Comparison of ENCODE assay signal across 1 cellular context in genomic region chr1:204692852-204693356, GRCh38.
TF ChIP-seq lines count a peak whose summit lies in the region.

No MANE protein-coding gene starts in this region.

TF ChIP-seq in K562, 482 proteins besides CTCF, POLR2A, EP300 and RAD21 (continued from another document and continues in another):
- TF ChIP-seq ZBTB11 (CRISPR knock-in tag; IDR thresholded peaks at IDR 0.05): no peak; a peak in 1 of 6 replicates
- TF ChIP-seq NFIC (IDR thresholded peaks at IDR 0.05): peak; percentile 40; the same call in 1 of the 2 replicates
- TF ChIP-seq ZBTB33 (CRISPR knock-in tag; IDR thresholded peaks at IDR 0.05): no peak
- TF ChIP-seq HMG20A (CRISPR knock-in tag; conservative IDR thresholded peaks at IDR 0.05): no peak
- TF ChIP-seq ERF (CRISPR knock-in tag; IDR thresholded peaks at IDR 0.05): no peak
- TF ChIP-seq RBBP5 (IDR thresholded peaks at IDR 0.05; ENCODE audit: borderline replicate concordance, insufficient read depth, low read length, poor library complexity, severe bottlenecking): no peak
- TF ChIP-seq ZBTB9 (CRISPR knock-in tag; IDR thresholded peaks at IDR 0.05): peak; percentile 32; the same call in 1 of the 2 replicates
- TF ChIP-seq RBM17 (IDR thresholded peaks at IDR 0.05; ENCODE audit: borderline replicate concordance, low read depth, low read length): no peak
- no peak for TF ChIP-seq ZNF277 (CRISPR knock-in tag; IDR thresholded peaks at IDR 0.05; ENCODE audit: borderline replicate concordance)
- TF ChIP-seq ZNF766 (CRISPR knock-in tag; conservative IDR thresholded peaks at IDR 0.05): no peak
- TF ChIP-seq BRD4 (IDR thresholded peaks at IDR 0.05): no peak
- no peak for TF ChIP-seq MXI1 (IDR thresholded peaks at IDR 0.05; ENCODE audit: low read depth, low read length)
- no peak for TF ChIP-seq ADNP (tag; IDR thresholded peaks at IDR 0.05)
- TF ChIP-seq HBP1 (CRISPR knock-in tag; IDR thresholded peaks at IDR 0.05): peak; percentile 93; the same call in 1 of the 2 replicates
- TF ChIP-seq KLF6 (CRISPR knock-in tag; IDR thresholded peaks at IDR 0.05; ENCODE audit: borderline replicate concordance): no peak
- no peak for TF ChIP-seq HOXB6 (CRISPR knock-in tag; IDR thresholded peaks at IDR 0.05; ENCODE audit: borderline replicate concordance)
- no peak for TF ChIP-seq DNMT1 (IDR thresholded peaks at IDR 0.05)
- TF ChIP-seq TOE1 (IDR thresholded peaks at IDR 0.05; ENCODE audit: borderline replicate concordance): peak; percentile 94
- TF ChIP-seq TOE1 (CRISPR knock-in tag; IDR thresholded peaks at IDR 0.05; ENCODE audit: borderline replicate concordance, low read depth): no peak
- TF ChIP-seq ZBTB26 (CRISPR knock-in tag; IDR thresholded peaks at IDR 0.05): peak; percentile 83; the same call in 1 of the 2 replicates
- no peak for TF ChIP-seq TFE3 (CRISPR knock-in tag; IDR thresholded peaks at IDR 0.05)
- 0 out of 2 replicates have a peak, but pooled peaks have one; percentile 69 for TF ChIP-seq SMARCA4 (IDR thresholded peaks at IDR 0.05)
- TF ChIP-seq TCF7 (IDR thresholded peaks at IDR 0.05; ENCODE audit: borderline replicate concordance): no peak
- no peak for TF ChIP-seq ZNF589 (CRISPR knock-in tag; IDR thresholded peaks at IDR 0.05; ENCODE audit: low read depth)
- peak; percentile 65; the same call in 1 of the 2 replicates for TF ChIP-seq NR2C1 (IDR thresholded peaks at IDR 0.05)
- TF ChIP-seq NR2C1 (tag; IDR thresholded peaks at IDR 0.05): peak; percentile 75
- no peak for TF ChIP-seq POLR2AphosphoS5 (IDR thresholded peaks at IDR 0.05; ENCODE audit: control insufficient read depth, insufficient read depth, low read depth, low read length)
- TF ChIP-seq ZNF609 (CRISPR knock-in tag; IDR thresholded peaks at IDR 0.05; ENCODE audit: borderline replicate concordance): no peak
- peak; percentile 57; the same call in 1 of the 2 replicates for TF ChIP-seq SMARCA5 (IDR thresholded peaks at IDR 0.05)
- TF ChIP-seq SRF (CRISPR knock-in tag; IDR thresholded peaks at IDR 0.05): no peak
- no peak for TF ChIP-seq HNRNPLL (IDR thresholded peaks at IDR 0.05; ENCODE audit: low read depth, low read length, poor library complexity, severe bottlenecking)
- TF ChIP-seq ZNF76 (CRISPR knock-in tag; IDR thresholded peaks at IDR 0.05; ENCODE audit: borderline replicate concordance): peak; percentile 83
- no peak for TF ChIP-seq ATF2 (CRISPR knock-in tag; IDR thresholded peaks at IDR 0.05)
